In genomic region chr10:86958109-86958830, GRCh38 we compare ENCODE assay signal across 1 cellular context.
TF ChIP-seq lines count a peak whose summit lies in the region.

Gene SNCG (plus strand): TSS chr10:86958599. CDS start chr10:86958698, 99 bp downstream.

TF ChIP-seq in HEK293, 187 proteins besides CTCF, POLR2A, EP300 and RAD21 (continued from another document):
- TF ChIP-seq ZBTB49 (tag by site-specific recombination; IDR thresholded peaks at IDR 0.05; ENCODE audit: low read depth): no peak
- no peak for TF ChIP-seq ZNF621 (tag by site-specific recombination; IDR thresholded peaks at IDR 0.05)
- no peak for TF ChIP-seq ZNF404 (tag by site-specific recombination; IDR thresholded peaks at IDR 0.05)
- TF ChIP-seq ZNF302 (tag by site-specific recombination; IDR thresholded peaks at IDR 0.05; ENCODE audit: low read depth): no peak
- peak; percentile 63 for TF ChIP-seq ZNF398 (tag by site-specific recombination; IDR thresholded peaks at IDR 0.05)
- TF ChIP-seq ZNF580 (tag by site-specific recombination; IDR thresholded peaks at IDR 0.05): no peak
- TF ChIP-seq ZNF19 (tag by site-specific recombination; IDR thresholded peaks at IDR 0.05; ENCODE audit: low read depth): no peak
- TF ChIP-seq MZF1 (tag by site-specific recombination; IDR thresholded peaks at IDR 0.05; ENCODE audit: borderline replicate concordance): no peak
- no peak for TF ChIP-seq SP3 (tag by site-specific recombination; IDR thresholded peaks at IDR 0.05)
- no peak for TF ChIP-seq BCL11A (tag by site-specific recombination; IDR thresholded peaks at IDR 0.05; ENCODE audit: low read depth)
- TF ChIP-seq ZNF114 (tag by site-specific recombination; IDR thresholded peaks at IDR 0.05): no peak
- TF ChIP-seq ZNF561 (tag by site-specific recombination; IDR thresholded peaks at IDR 0.05; ENCODE audit: borderline replicate concordance): no peak
